10 cellular contexts compared by ENCODE assay signal in the genomic region with DNA sequence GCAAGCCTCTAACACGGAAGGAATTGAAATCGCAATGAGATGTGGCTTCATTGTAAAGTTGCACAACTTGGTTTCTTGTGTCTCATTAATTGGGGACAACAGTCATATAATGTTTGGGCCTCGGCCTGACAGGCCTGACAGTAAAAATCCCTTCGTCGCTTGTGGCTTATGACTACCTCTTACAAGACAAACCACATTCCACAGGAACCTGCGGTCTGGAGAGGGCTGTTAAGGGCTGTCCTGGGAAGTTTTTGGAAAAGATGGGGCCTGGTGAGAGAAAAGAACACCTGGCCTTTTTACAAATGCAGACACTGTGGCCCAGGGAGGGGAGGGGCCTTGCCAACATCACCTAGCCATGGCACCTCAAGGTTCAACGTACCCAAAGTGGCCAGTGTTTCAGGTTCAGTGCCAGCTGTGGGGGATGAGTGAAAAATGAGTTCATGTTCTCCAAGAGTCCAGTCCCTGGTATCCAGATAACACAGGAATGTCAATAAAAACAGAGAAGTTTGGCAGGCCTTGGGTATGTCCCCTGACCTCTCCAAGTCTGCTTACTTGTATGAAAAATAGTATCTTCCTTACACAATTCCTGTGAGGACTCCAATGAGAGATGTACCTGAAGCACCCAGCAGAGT. TPM values are rescaled to one million over a fixed set of nuclear protein-coding genes. Genes with fewer than 3 reads are reported as not detected.
DNase-seq lines count a peak whose midpoint lies in the region; ATAC-seq and TF ChIP-seq lines count a peak whose summit lies in the region.
"Had no signal": no experiment of that assay in that cellular context is flagged by ENCODE, and none has a peak within 500 bp of the region (broad histone marks: within the 10 kb centered on the region; RNA-seq: fewer than 3 reads in every experiment).

No MANE protein-coding gene starts in this region.

- CTCF ChIA-PET in Caco-2 (lab: Charles Lee), result interaction anchor here (1.1 to 1.6 kb wide), 2 partner anchors 17 to 74 kb away, joined by 3 to 5 read pairs; no protein-coding TSS in a partner anchor
- CTCF ChIA-PET in PC-9 (lab: Charles Lee), result interaction anchor here (0.6 kb wide), 1 partner anchor 631 kb away, joined by 8 read pairs; no protein-coding TSS in a partner anchor

- peaks cover 43% of the 10 kb centered on the region for H3K4me1 Mint-ChIP-seq in Caco-2 (ENCODE audit: low read depth, unreplicated experiment)
- H3K4me1 Mint-ChIP-seq in neural crest cell, result peaks cover 56% of the 10 kb centered on the region

- H3K9me3 ChIP-seq in Caco-2 (no peaks in the 10 kb centered on the region), PC-9 (ENCODE audit: insufficient read depth, low read depth) (no peaks in the 10 kb centered on the region)

- no peaks in the 10 kb centered on the region for H4K20me1 ChIP-seq in PC-9 (ENCODE audit: insufficient read depth)

- H3K36me3 ChIP-seq in Caco-2 (ENCODE audit: control insufficient read depth, insufficient read depth, low read length), result no peaks in the 10 kb centered on the region
- H3K36me3 ChIP-seq in PC-9 (ENCODE audit: low read depth), result no peaks in the 10 kb centered on the region

- H3K27ac ChIP-seq in PC-9, result peak overlapping the region; percentile 100

- H3F3A ChIP-seq in PC-9 (ENCODE audit: insufficient read depth, low read depth), result peaks cover 59% of the 10 kb centered on the region

- DNase-seq in Caco-2, result peak; percentile 83 to 90
- DNase-seq in PC-9, result peak; percentile 69 to 97
- DNase-seq in neural crest cell (ENCODE audit: low read depth, low spot score), result no peak
- no peak for DNase-seq in stimulated activated CD4-positive, alpha-beta T cell treated with anti-CD3 and anti-CD28 coated beads, Interleukin-2, amount 100 ng/mL, for 48 hours
- DNase-seq in COLO668 (lab: John Stamatoyannopoulos, UW; ENCODE audit: unreplicated experiment), result no peak
- no peak for DNase-seq in NCI-H2029 (lab: John Stamatoyannopoulos, UW)
- DNase-seq: activated effector memory CD4-positive, alpha-beta T cell treated with Interleukin-2 at 50 U/mL for 16 hours; NCI-H187 had no signal

- peaks cover 54% of the 10 kb centered on the region for H3K4me1 ChIP-seq in Caco-2
- H3K4me1 ChIP-seq in PC-9 (replicated peaks; ENCODE audit: insufficient read depth), result peaks cover 85% of the 10 kb centered on the region

- TSS peak; percentile 85 for BruUV-seq in Caco-2 (replicated peaks; lab: Mats Ljungman, UMichigan)
- BruUV-seq in PC-9 (replicated peaks; lab: Mats Ljungman, UMichigan), result no TSS peak

- H3K4me3 Mint-ChIP-seq in Caco-2 (ENCODE audit: unreplicated experiment), result peak overlapping the region; percentile 79
- H3K4me3 Mint-ChIP-seq in neural crest cell, result no peak overlapping the region

- POLR2A ChIA-PET in Caco-2 (lab: Charles Lee), result interaction anchor here (1.9 kb wide), 1 partner anchor 22 kb away, joined by 18 read pairs; no protein-coding TSS in a partner anchor
- POLR2A ChIA-PET in PC-9 (lab: Charles Lee; ENCODE audit: unreplicated experiment), result interaction anchor here (0.6 to 1.0 kb wide), 2 partner anchors 20 to 23 kb away, joined by 4 to 6 read pairs; no protein-coding TSS in a partner anchor

- H3K27ac Mint-ChIP-seq in Caco-2 (ENCODE audit: unreplicated experiment), result peak overlapping the region; percentile 100
- peak overlapping the region; percentile 99 for H3K27ac Mint-ChIP-seq in neural crest cell (ENCODE audit: unreplicated experiment)

- no peak for TF ChIP-seq CTCF in Caco-2 (IDR thresholded peaks at IDR 0.05; ENCODE audit: insufficient read depth in 1 of 2, low read depth in 1 of 2, low read length in 1 of 2, severe bottlenecking in 1 of 2, unreplicated experiment in 1 of 2)
- TF ChIP-seq CTCF in PC-9 (conservative IDR thresholded peaks at IDR 0.05), result no peak
- no peak for TF ChIP-seq CTCF in neural crest cell (conservative IDR thresholded peaks at IDR 0.05)

- no peaks in the 10 kb centered on the region for H3K9me3 Mint-ChIP-seq in Caco-2 (ENCODE audit: unreplicated experiment)
- H3K9me3 Mint-ChIP-seq in neural crest cell, result no peaks in the 10 kb centered on the region

- H3K4me3 ChIP-seq in Caco-2 (ENCODE audit: low read depth, low read length) (no peak overlapping the region), PC-9 (peak overlapping the region; percentile 56; the same call in 1 of the 2 replicates)

- H3K27me3 Mint-ChIP-seq in Caco-2 (ENCODE audit: insufficient read depth, unreplicated experiment) (no peaks in the 10 kb centered on the region), neural crest cell (ENCODE audit: low read depth) (no peaks in the 10 kb centered on the region)

- peaks cover 89% of the 10 kb centered on the region for H3K79me2 ChIP-seq in PC-9 (ENCODE audit: low read depth)

- H3K36me3 Mint-ChIP-seq in Caco-2 (ENCODE audit: insufficient read depth, unreplicated experiment), result peaks cover 36% of the 10 kb centered on the region
- H3K36me3 Mint-ChIP-seq in neural crest cell (ENCODE audit: low read depth), result no peaks in the 10 kb centered on the region

- intact Hi-C loops in Caco-2 (cut with micrococcal nuclease; ENCODE audit: unreplicated experiment), result loop anchor here (1.0 to 5.0 kb wide), 6 partner anchors 21 to 579 kb away; partner anchors contain the start of gene ZBTB5
- intact Hi-C loops in PC-9 (cut with micrococcal nuclease; ENCODE audit: unreplicated experiment), result loop anchor here (1.0 to 5.0 kb wide), 4 partner anchors 22 to 39 kb away; partner anchors contain the start of gene SHB

- no peaks in the 10 kb centered on the region for H3K27me3 ChIP-seq in Caco-2 (replicated peaks; ENCODE audit: control insufficient read depth, insufficient read depth, low read length)
- H3K27me3 ChIP-seq in PC-9 (ENCODE audit: insufficient read depth, low read depth), result no peaks in the 10 kb centered on the region

- no peak overlapping the region for H2AFZ ChIP-seq in PC-9

- ATAC-seq in esophagus mucosa (peak; percentile 83), GM18511 (IDR thresholded peaks at IDR 0.05; ENCODE audit: unreplicated experiment) (no peak)

- H3K9me2 ChIP-seq in PC-9 (ENCODE audit: insufficient read depth), result no peaks in the 10 kb centered on the region

- peak overlapping the region; percentile 97 for H3K4me2 ChIP-seq in PC-9

RNA-seq across cellular contexts. Expression of gene SHB, which starts 22.2 kb away (rescaled TPM):
- total RNA-seq in Caco-2 (2022) (18.3 and 18.4 TPM in 2 replicates), PC-9 (2021) (22.7 and 23.8 TPM in 2 replicates), esophagus mucosa (34.0 TPM), neural crest cell (4.6 and 4.8 TPM in 2 replicates)

Comparison
In these comparisons a context has a peak if more than half of its experiments do, and no peak if none do; other contexts are left out.
1. DNase-seq: peak in Caco-2 (2 of 2) and PC-9 (2 of 2); none in neural crest cell (single experiment), stimulated activated CD4-positive, alpha-beta T cell treated with anti-CD3 and anti-CD28 coated beads, Interleukin-2, amount 100 ng/mL, for 48 hours (0 of 2), COLO668 (single experiment) and NCI-H2029 (single experiment).